19 cellular contexts compared by ENCODE assay signal in the genomic region with DNA sequence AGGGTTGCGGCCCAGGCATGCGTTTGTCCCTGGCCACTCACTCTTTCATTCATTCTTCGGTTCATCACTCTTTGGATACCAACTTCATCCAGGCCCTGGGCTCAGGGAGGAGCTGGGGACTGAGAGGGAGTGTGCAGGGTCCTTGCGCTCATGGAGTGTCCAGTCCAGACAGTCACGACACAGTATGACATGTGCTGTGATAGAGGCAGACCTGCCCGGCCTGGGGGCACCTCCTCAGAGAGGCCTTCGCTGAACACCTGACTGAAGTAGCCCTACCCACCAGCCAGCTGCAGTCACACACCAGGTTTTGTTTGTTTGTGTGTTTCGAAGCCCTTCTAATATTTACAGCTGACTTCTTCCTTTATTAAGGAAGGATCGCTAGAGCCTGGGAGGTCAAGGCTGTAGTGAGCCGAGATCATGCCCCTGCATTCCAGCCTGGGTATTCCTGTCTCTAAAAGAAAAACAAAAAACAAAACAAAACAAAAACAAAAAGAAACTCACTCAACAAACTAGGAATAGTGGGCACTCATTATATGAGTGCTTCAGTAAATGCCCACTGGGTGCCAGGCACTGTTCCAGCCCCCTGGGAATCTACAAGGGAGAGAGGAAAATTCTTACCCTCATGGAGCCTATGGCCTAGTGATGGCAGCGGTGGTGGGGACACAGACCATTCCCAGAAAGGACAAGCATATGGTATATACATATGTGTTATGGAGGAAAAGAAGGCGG. TPM values are rescaled to one million over a fixed set of nuclear protein-coding genes. Genes with fewer than 3 reads are reported as not detected.
DNase-seq lines count a peak whose midpoint lies in the region; ATAC-seq and TF ChIP-seq lines count a peak whose summit lies in the region.
"Had no signal": no experiment of that assay in that cellular context is flagged by ENCODE, and none has a peak within 500 bp of the region (broad histone marks: within the 10 kb centered on the region; RNA-seq: fewer than 3 reads in every experiment).

No MANE protein-coding gene starts in this region.

- 77% methylated on average over 10 of the region's 12 CpGs for WGBS in mammary epithelial cell (ENCODE audit: low coverage, missing lambda C conversion rate)

- H3K9me3 Mint-ChIP-seq in activated naive CD8-positive, alpha-beta T cell (ENCODE audit: low read depth) = no peaks in the 10 kb centered on the region
- no peaks in the 10 kb centered on the region for H3K9me3 Mint-ChIP-seq in activated naive CD8-positive, alpha-beta T cell treated with anti-CD3 and anti-CD28 coated beads, Interleukin-2, amount 50 U/mL, for 24 hours
- no peaks in the 10 kb centered on the region for H3K9me3 Mint-ChIP-seq in nephron progenitor cell

- intact Hi-C loops in mammary epithelial cell (cut with micrococcal nuclease) = loop anchor here (5.0 kb wide), 2 partner anchors 283 to 353 kb away; no protein-coding TSS in a partner anchor
- intact Hi-C loops in tibial artery (cut with DNase I; ENCODE audit: low total_unique reads) = loop anchor here (2.0 to 5.0 kb wide), 2 partner anchors 58 to 180 kb away; no protein-coding TSS in a partner anchor

- ATAC-seq in activated naive CD8-positive, alpha-beta T cell treated with anti-CD3 and anti-CD28 coated beads, Interleukin-2, amount 50 U/mL, for 24 hours = no peak
- no peak for ATAC-seq in HG02798 (IDR thresholded peaks at IDR 0.05; ENCODE audit: poor library complexity, unreplicated experiment)

- DNase-seq in activated naive CD8-positive, alpha-beta T cell treated with anti-CD3 and anti-CD28 coated beads, Interleukin-2, amount 50 U/mL, for 24 hours = no peak
- DNase-seq in mammary epithelial cell (no peak), nephron progenitor cell (no peak), tibial artery (no peak), RKO (ENCODE audit: low spot score) (no peak), NOMO-1 treated with DMSO at 0.1 percent for 48 hours (lab: John Stamatoyannopoulos, UW; ENCODE audit: unreplicated experiment) (no peak)
- DNase-seq: activated CD8-positive, alpha-beta memory T cell treated with anti-CD3 and anti-CD28 coated beads, Interleukin-2, amount 50 U/mL, for 48 hours; amniotic stem cell; Calu3; cortex of kidney; erythroblast; GF-D8; NCI-H146; OCI-M1; SK-N-SH; WERI-Rb-1 had no signal

- peak overlapping the region; percentile 64 for H3K4me3 Mint-ChIP-seq in activated naive CD8-positive, alpha-beta T cell
- no peak overlapping the region for H3K4me3 Mint-ChIP-seq in activated naive CD8-positive, alpha-beta T cell treated with anti-CD3 and anti-CD28 coated beads, Interleukin-2, amount 50 U/mL, for 24 hours
- H3K4me3 Mint-ChIP-seq in nephron progenitor cell = peak overlapping the region; percentile 65

- in situ Hi-C loops in mammary epithelial cell (cut with MboI; ENCODE audit: low sequenced_read_pairs in 2 of 2) = loop anchor here (5.0 to 25.0 kb wide), 4 partner anchors 56 to 373 kb away; no protein-coding TSS in a partner anchor

- H3K27me3 Mint-ChIP-seq in activated naive CD8-positive, alpha-beta T cell = peaks cover 11% of the 10 kb centered on the region
- peaks cover 44% of the 10 kb centered on the region for H3K27me3 Mint-ChIP-seq in activated naive CD8-positive, alpha-beta T cell treated with anti-CD3 and anti-CD28 coated beads, Interleukin-2, amount 50 U/mL, for 24 hours
- H3K27me3 Mint-ChIP-seq in nephron progenitor cell (ENCODE audit: low read depth, poor library complexity) = peaks cover 85% of the 10 kb centered on the region

- H2AFZ ChIP-seq in mammary epithelial cell (ENCODE audit: low read depth, low read length) = peak overlapping the region; percentile 100

- no peaks in the 10 kb centered on the region for H3K79me2 ChIP-seq in mammary epithelial cell (ENCODE audit: insufficient read depth, low read length)

- H3K4me2 ChIP-seq in mammary epithelial cell (ENCODE audit: insufficient read depth, low read depth, low read length) = no peak overlapping the region
- H3K4me2 ChIP-seq: SK-N-SH had no signal

- H3K36me3 Mint-ChIP-seq in activated naive CD8-positive, alpha-beta T cell = no peaks in the 10 kb centered on the region
- H3K36me3 Mint-ChIP-seq in activated naive CD8-positive, alpha-beta T cell treated with anti-CD3 and anti-CD28 coated beads, Interleukin-2, amount 50 U/mL, for 24 hours (ENCODE audit: low read depth) = no peaks in the 10 kb centered on the region
- no peaks in the 10 kb centered on the region for H3K36me3 Mint-ChIP-seq in nephron progenitor cell (ENCODE audit: low read depth)

- H4K20me1 ChIP-seq in mammary epithelial cell (ENCODE audit: insufficient read depth, low read length) = no peaks in the 10 kb centered on the region

- H3K4me3 ChIP-seq in mammary epithelial cell (replicated peaks in 1 of 3; ENCODE audit: insufficient read depth in 1 of 3, low read depth in 2 of 3, low read length in 3 of 3) = no peak overlapping the region
- no peak overlapping the region for H3K4me3 ChIP-seq in tibial artery

- peaks cover 8% of the 10 kb centered on the region for H3K4me1 ChIP-seq in mammary epithelial cell (ENCODE audit: insufficient read depth, low read length)
- H3K4me1 ChIP-seq in tibial artery = peaks cover 4 to 9% (median 8%) of the 10 kb centered on the region in 4 donors

- no TSS peak for BruUV-seq in mammary epithelial cell (replicated peaks; lab: Mats Ljungman, UMichigan)

- H3K9me3 ChIP-seq in mammary epithelial cell (replicated peaks; ENCODE audit: insufficient read depth, low read length) (no peaks in the 10 kb centered on the region), tibial artery (no peaks in the 10 kb centered on the region)
- H3K9me3 ChIP-seq: SK-N-SH, upper lobe of left lung had no signal

- no peaks in the 10 kb centered on the region for H3K36me3 ChIP-seq in mammary epithelial cell (ENCODE audit: insufficient read depth, low read length)
- H3K36me3 ChIP-seq in tibial artery = no peaks in the 10 kb centered on the region
- H3K36me3 ChIP-seq: upper lobe of left lung, WERI-Rb-1 had no signal

- H3K27me3 ChIP-seq in mammary epithelial cell (ENCODE audit: insufficient read depth, low read length) = no peaks in the 10 kb centered on the region
- peaks cover 0 to 4% of the 10 kb centered on the region in 2 donors for H3K27me3 ChIP-seq in tibial artery
- H3K27me3 ChIP-seq: upper lobe of left lung had no signal

- TF ChIP-seq CTCF in mammary epithelial cell (conservative IDR thresholded peaks at IDR 0.05 in 1 of 2, IDR thresholded peaks at IDR 0.05 in 1 of 2; ENCODE audit: extremely low read depth in 1 of 2, insufficient read depth in 1 of 2, low read depth in 1 of 2, low read length in 2 of 2) (no peak), nephron progenitor cell (IDR thresholded peaks at IDR 0.05) (no peak), tibial artery (IDR thresholded peaks at IDR 0.05) (no peak)

- dilution Hi-C loops in mammary epithelial cell (cut with HindIII; ENCODE audit: low sequenced_read_pairs) = no loop called here

- H3K4me1 Mint-ChIP-seq in activated naive CD8-positive, alpha-beta T cell (ENCODE audit: low read depth) = no peaks in the 10 kb centered on the region
- peaks cover 7% of the 10 kb centered on the region for H3K4me1 Mint-ChIP-seq in activated naive CD8-positive, alpha-beta T cell treated with anti-CD3 and anti-CD28 coated beads, Interleukin-2, amount 50 U/mL, for 24 hours
- peaks cover 20% of the 10 kb centered on the region for H3K4me1 Mint-ChIP-seq in nephron progenitor cell

- CTCF ChIA-PET in mammary epithelial cell (lab: Charles Lee; ENCODE audit: low non-redundant PET) = no interaction called here

- H3K9ac ChIP-seq in mammary epithelial cell (ENCODE audit: insufficient read depth, low read length) = no peak overlapping the region
- H3K9ac ChIP-seq: SK-N-SH had no signal

- no peak overlapping the region for H3K27ac Mint-ChIP-seq in activated naive CD8-positive, alpha-beta T cell
- no peak overlapping the region for H3K27ac Mint-ChIP-seq in activated naive CD8-positive, alpha-beta T cell treated with anti-CD3 and anti-CD28 coated beads, Interleukin-2, amount 50 U/mL, for 24 hours
- no peak overlapping the region for H3K27ac Mint-ChIP-seq in nephron progenitor cell

- no peak overlapping the region for H3K27ac ChIP-seq in mammary epithelial cell (ENCODE audit: insufficient read depth, low read depth, low read length)
- H3K27ac ChIP-seq in tibial artery = peak overlapping the region; percentile 62 to 76

RNA-seq across cellular contexts. Expression of gene PSD2, which starts 6.3 kb away (rescaled TPM):
- total RNA-seq in mammary epithelial cell = under 1 TPM; under 0.01 to 0.07 TPM
- polyA plus RNA-seq in mammary epithelial cell = not detected
- polyA minus RNA-seq in mammary epithelial cell = not detected
- total RNA-seq: Calu3 had no signal
